8 cellular contexts compared by ENCODE assay signal in the genomic region with DNA sequence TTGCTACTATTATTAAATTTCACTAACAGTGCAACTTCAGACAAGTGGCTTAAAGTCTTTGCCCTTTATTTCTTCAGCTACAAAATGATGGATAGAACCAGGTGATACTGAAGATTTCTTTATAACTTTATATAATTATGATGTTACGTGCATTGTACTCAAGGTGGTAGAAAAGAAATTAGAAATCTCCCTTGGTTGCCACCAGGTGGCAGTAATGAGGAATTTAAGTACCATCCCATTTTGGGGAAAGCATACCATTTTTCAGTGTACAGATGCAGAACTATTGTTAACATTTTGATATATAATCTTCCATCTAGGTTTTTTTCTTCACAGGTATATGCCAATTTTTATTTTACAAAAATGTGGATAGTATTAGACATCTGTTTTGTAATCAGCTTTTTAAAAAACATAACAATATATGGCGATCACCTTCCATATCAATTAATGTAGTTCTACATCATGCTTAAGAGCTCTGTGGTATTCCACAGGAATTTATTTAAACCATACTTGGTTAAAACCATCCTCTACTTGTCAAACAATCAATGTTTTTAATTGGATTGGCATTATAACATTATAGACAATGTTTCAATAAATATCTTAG. TPM values are rescaled to one million over a fixed set of nuclear protein-coding genes. Genes with fewer than 3 reads are reported as not detected.
DNase-seq lines count a peak whose midpoint lies in the region; ATAC-seq and TF ChIP-seq lines count a peak whose summit lies in the region.

No MANE protein-coding gene starts in this region.

- no peaks in the 10 kb centered on the region for H3K4me1 ChIP-seq in OCI-LY1 (ENCODE audit: insufficient read depth, low read length, severe bottlenecking)

- H3K36me3 ChIP-seq in OCI-LY1 (ENCODE audit: insufficient read depth, low read length), result peaks cover 10% of the 10 kb centered on the region

- no peaks in the 10 kb centered on the region for H3K79me2 ChIP-seq in OCI-LY1 (ENCODE audit: insufficient read depth, low read length)

- no peaks in the 10 kb centered on the region for H3K27me3 ChIP-seq in OCI-LY1 (ENCODE audit: insufficient read depth, low read length)

- no peak for ATAC-seq in GM21576 (IDR thresholded peaks at IDR 0.05; ENCODE audit: unreplicated experiment)
- ATAC-seq in HG03521 (IDR thresholded peaks at IDR 0.05; ENCODE audit: unreplicated experiment), result no peak

- DNase-seq in CD1c-positive myeloid dendritic cell (ENCODE audit: extremely low spot score), result peak; percentile 59
- DNase-seq in dermis microvascular lymphatic vessel endothelial cell (ENCODE audit: low read depth in 2 of 2), result peak; percentile 60 to 73
- DNase-seq in myocyte (ENCODE audit: low read depth), result peak; percentile 30
- no peak for DNase-seq in activated CD8-positive, alpha-beta memory T cell treated with anti-CD3 and anti-CD28 coated beads for 24 hours

- no peak overlapping the region for H3K27ac ChIP-seq in OCI-LY1 (ENCODE audit: low read depth, low read length, poor library complexity, severe bottlenecking)

- H3K4me3 ChIP-seq in GM12875 (ENCODE audit: low read depth, low read length) (no peak overlapping the region), OCI-LY1 (ENCODE audit: low read depth, low read length, poor library complexity, severe bottlenecking) (no peak overlapping the region)

- no peak overlapping the region for H3K4me2 ChIP-seq in OCI-LY1 (ENCODE audit: low read length)

- no peaks in the 10 kb centered on the region for H4K20me1 ChIP-seq in OCI-LY1 (ENCODE audit: insufficient read depth, low read length)

- no peaks in the 10 kb centered on the region for H3F3A ChIP-seq in OCI-LY1 (ENCODE audit: insufficient read depth, low read length)

- peak; percentile 32; the same call in 1 of the 2 replicates for TF ChIP-seq CTCF in GM12875 (IDR thresholded peaks at IDR 0.05; ENCODE audit: borderline replicate concordance, insufficient read depth, low read depth, low read length)
- TF ChIP-seq CTCF in OCI-LY1 (IDR thresholded peaks at IDR 0.05; ENCODE audit: low read length), result peak; percentile 71

- no peaks in the 10 kb centered on the region for H3K9me2 ChIP-seq in OCI-LY1 (ENCODE audit: low read depth, low read length)

- H2AFZ ChIP-seq in OCI-LY1 (ENCODE audit: low read length), result no peak overlapping the region

- H3K9ac ChIP-seq in OCI-LY1 (ENCODE audit: low read length), result no peak overlapping the region

- no peaks in the 10 kb centered on the region for H3K9me3 ChIP-seq in OCI-LY1 (ENCODE audit: low read length)

RNA-seq across cellular contexts. Expression of a gene that starts 37.7 kb away (rescaled TPM):
- total RNA-seq in dermis microvascular lymphatic vessel endothelial cell (12.1 and 15.3 TPM in 2 replicates), myocyte (6.2 and 7.0 TPM in 2 replicates)
- polyA plus RNA-seq in myocyte (2012), result 4.2 TPM
